ENCODE assay signal across 1 cellular context in genomic region chr10:52346394-52347326, GRCh38.
TF ChIP-seq lines count a peak whose summit lies in the region.

No MANE protein-coding gene starts in this region.

TF ChIP-seq in GM23338, 12 proteins besides CTCF, POLR2A, EP300 and RAD21 (continued from another document):
- TF ChIP-seq, protein P1, sequence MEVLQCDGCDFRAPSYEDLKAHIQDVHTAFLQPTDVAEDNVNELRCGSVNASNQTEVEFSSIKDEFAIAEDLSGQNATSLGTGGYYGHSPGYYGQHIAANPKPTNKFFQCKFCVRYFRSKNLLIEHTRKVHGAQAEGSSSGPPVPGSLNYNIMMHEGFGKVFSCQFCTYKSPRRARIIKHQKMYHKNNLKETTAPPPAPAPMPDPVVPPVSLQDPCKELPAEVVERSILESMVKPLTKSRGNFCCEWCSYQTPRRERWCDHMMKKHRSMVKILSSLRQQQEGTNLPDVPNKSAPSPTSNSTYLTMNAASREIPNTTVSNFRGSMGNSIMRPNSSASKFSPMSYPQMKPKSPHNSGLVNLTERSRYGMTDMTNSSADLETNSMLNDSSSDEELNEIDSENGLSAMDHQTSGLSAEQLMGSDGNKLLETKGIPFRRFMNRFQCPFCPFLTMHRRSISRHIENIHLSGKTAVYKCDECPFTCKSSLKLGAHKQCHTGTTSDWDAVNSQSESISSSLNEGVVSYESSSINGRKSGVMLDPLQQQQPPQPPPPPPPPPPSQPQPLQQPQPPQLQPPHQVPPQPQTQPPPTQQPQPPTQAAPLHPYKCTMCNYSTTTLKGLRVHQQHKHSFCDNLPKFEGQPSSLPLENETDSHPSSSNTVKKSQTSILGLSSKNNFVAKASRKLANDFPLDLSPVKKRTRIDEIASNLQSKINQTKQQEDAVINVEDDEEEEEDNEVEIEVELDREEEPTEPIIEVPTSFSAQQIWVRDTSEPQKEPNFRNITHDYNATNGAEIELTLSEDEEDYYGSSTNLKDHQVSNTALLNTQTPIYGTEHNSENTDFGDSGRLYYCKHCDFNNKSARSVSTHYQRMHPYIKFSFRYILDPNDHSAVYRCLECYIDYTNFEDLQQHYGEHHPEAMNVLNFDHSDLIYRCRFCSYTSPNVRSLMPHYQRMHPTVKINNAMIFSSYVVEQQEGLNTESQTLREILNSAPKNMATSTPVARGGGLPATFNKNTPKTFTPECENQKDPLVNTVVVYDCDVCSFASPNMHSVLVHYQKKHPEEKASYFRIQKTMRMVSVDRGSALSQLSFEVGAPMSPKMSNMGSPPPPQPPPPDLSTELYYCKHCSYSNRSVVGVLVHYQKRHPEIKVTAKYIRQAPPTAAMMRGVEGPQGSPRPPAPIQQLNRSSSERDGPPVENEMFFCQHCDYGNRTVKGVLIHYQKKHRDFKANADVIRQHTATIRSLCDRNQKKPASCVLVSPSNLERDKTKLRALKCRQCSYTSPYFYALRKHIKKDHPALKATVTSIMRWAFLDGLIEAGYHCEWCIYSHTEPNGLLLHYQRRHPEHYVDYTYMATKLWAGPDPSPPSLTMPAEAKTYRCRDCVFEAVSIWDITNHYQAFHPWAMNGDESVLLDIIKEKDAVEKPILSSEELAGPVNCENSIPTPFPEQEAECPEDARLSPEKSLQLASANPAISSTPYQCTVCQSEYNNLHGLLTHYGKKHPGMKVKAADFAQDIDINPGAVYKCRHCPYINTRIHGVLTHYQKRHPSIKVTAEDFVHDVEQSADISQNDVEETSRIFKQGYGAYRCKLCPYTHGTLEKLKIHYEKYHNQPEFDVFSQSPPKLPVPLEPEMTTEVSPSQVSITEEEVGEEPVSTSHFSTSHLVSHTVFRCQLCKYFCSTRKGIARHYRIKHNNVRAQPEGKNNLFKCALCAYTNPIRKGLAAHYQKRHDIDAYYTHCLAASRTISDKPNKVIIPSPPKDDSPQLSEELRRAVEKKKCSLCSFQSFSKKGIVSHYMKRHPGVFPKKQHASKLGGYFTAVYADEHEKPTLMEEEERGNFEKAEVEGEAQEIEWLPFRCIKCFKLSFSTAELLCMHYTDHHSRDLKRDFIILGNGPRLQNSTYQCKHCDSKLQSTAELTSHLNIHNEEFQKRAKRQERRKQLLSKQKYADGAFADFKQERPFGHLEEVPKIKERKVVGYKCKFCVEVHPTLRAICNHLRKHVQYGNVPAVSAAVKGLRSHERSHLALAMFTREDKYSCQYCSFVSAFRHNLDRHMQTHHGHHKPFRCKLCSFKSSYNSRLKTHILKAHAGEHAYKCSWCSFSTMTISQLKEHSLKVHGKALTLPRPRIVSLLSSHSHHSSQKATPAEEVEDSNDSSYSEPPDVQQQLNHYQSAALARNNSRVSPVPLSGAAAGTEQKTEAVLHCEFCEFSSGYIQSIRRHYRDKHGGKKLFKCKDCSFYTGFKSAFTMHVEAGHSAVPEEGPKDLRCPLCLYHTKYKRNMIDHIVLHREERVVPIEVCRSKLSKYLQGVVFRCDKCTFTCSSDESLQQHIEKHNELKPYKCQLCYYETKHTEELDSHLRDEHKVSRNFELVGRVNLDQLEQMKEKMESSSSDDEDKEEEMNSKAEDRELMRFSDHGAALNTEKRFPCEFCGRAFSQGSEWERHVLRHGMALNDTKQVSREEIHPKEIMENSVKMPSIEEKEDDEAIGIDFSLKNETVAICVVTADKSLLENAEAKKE (CRISPR knock-in tag; IDR thresholded peaks at IDR 0.05), result no peak
- TF ChIP-seq ZNF114 (CRISPR knock-in tag; IDR thresholded peaks at IDR 0.05) (no peak), NANOG (IDR thresholded peaks at IDR 0.05; ENCODE audit: borderline replicate concordance) (no peak), CREB1 (CRISPR knock-in tag; IDR thresholded peaks at IDR 0.05; ENCODE audit: low read depth) (no peak), ETS1 (IDR thresholded peaks at IDR 0.05) (no peak), POLR2AphosphoS5 (IDR thresholded peaks at IDR 0.05; ENCODE audit: low read depth) (no peak)
